14 cellular contexts compared by ENCODE assay signal in genomic region chr3:107911337-107912000, GRCh38.
A peak's percentile ranks its signal among the peaks of the same experiment; 100 is the strongest.
DNase-seq lines count a peak whose midpoint lies in the region; ATAC-seq and TF ChIP-seq lines count a peak whose summit lies in the region.
"Had no signal": no experiment of that assay in that cellular context is flagged by ENCODE, and none has a peak within 500 bp of the region (broad histone marks: within the 10 kb centered on the region; RNA-seq: fewer than 3 reads in every experiment).

No MANE protein-coding gene starts in this region.

- ATAC-seq in HG03066 (IDR thresholded peaks at IDR 0.05; ENCODE audit: low read depth, unreplicated experiment), result peak; percentile 28
- peak; percentile 74 for ATAC-seq in stimulated activated effector memory CD8-positive, alpha-beta T cell treated with anti-CD3 and anti-CD28 coated beads, Interleukin-12 subunit alpha, Interleukin-12 subunit beta, amount 100 ng/mL, for 72 hours

- H3K9me2 ChIP-seq in GM23248 (ENCODE audit: insufficient read depth), result no peaks in the 10 kb centered on the region

- H3K4me3 ChIP-seq in breast epithelium (no peak overlapping the region), GM23248 (no peak overlapping the region)

- CTCF ChIA-PET in MCF 10A (lab: Yijun Ruan, JAX), result interaction anchor here (0.6 to 2.2 kb wide), 13 partner anchors 12 to 1251 kb away, joined by 3 to 8 read pairs (median 3); no protein-coding TSS in a partner anchor

- BruUV-seq in MCF 10A (replicated peaks; lab: Mats Ljungman, UMichigan), result no TSS peak

- no peaks in the 10 kb centered on the region for H3K27me3 Mint-ChIP-seq in MCF 10A (ENCODE audit: insufficient read depth, unreplicated experiment)

- no peaks in the 10 kb centered on the region for H3K4me1 Mint-ChIP-seq in MCF 10A (ENCODE audit: insufficient read depth, unreplicated experiment)
- H3K4me1 Mint-ChIP-seq in stimulated activated effector memory CD8-positive, alpha-beta T cell treated with anti-CD3 and anti-CD28 coated beads, Interleukin-12 subunit alpha, Interleukin-12 subunit beta, amount 100 ng/mL, for 72 hours, result peaks cover 21% of the 10 kb centered on the region

- DNase-seq in MCF 10A (ENCODE audit: unreplicated experiment) (peak; percentile 61), breast epithelium (ENCODE audit: low spot score in 2 of 2) (no peak), SK-N-DZ (ENCODE audit: low spot score) (peak; percentile 8), GM23248 (no peak), amygdala (lab: John Stamatoyannopoulos, UW) (no peak)
- no peak for DNase-seq in stimulated activated effector memory CD8-positive, alpha-beta T cell treated with anti-CD3 and anti-CD28 coated beads, Interleukin-12 subunit alpha, Interleukin-12 subunit beta, amount 100 ng/mL, for 72 hours (ENCODE audit: low spot score in 2 of 2)
- DNase-seq in activated CD4-positive, CD25-positive, alpha-beta regulatory T cell treated with anti-CD3 and anti-CD28 coated beads, Interleukin-2, amount 50 U/mL, for 72 hours, result no peak
- DNase-seq: activated naive CD4-positive, alpha-beta T cell treated with anti-CD3 and anti-CD28 coated beads, Interleukin-2, amount 10 ng/mL, durations not matched to agents 7 days and 5 days; brain microvascular endothelial cell; DMS79 treated with DMSO at 0.1 percent for 48 hours had no signal

- no peaks in the 10 kb centered on the region for H3K27me3 ChIP-seq in breast epithelium
- H3K27me3 ChIP-seq in GM23248 (replicated peaks; ENCODE audit: insufficient read depth), result no peaks in the 10 kb centered on the region
- H3K27me3 ChIP-seq: brain microvascular endothelial cell had no signal

- no peaks in the 10 kb centered on the region for H4K20me1 ChIP-seq in GM23248 (ENCODE audit: insufficient read depth)

- H3F3A ChIP-seq in GM23248 (ENCODE audit: insufficient read depth), result peaks cover 5% of the 10 kb centered on the region; the same call in 1 of the 2 replicates

- no peak for TF ChIP-seq CTCF in MCF 10A (IDR thresholded peaks at IDR 0.05; ENCODE audit: unreplicated experiment)
- TF ChIP-seq CTCF in breast epithelium (IDR thresholded peaks at IDR 0.05), result no peak

- WGBS in GM23248 (ENCODE audit: low coverage in 1 of 2, low lambda C conversion rate in 2 of 2, missing lambda C conversion rate in 2 of 2), 2 experiments, result 37 to 44% methylated on average over 3 of the region's 3 CpGs

- H2AFZ ChIP-seq in GM23248, result no peak overlapping the region

- intact Hi-C loops in MCF 10A (cut with micrococcal nuclease), result no loop called here
- intact Hi-C loops in breast epithelium (cut with DNase I; ENCODE audit: low total_unique reads), result no loop called here

- no peaks in the 10 kb centered on the region for H3K36me3 ChIP-seq in breast epithelium
- H3K36me3 ChIP-seq in GM23248 (ENCODE audit: low read depth), result no peaks in the 10 kb centered on the region
- H3K36me3 ChIP-seq: brain microvascular endothelial cell had no signal

- H3K36me3 Mint-ChIP-seq in MCF 10A (ENCODE audit: insufficient read depth, unreplicated experiment), result no peaks in the 10 kb centered on the region
- H3K36me3 Mint-ChIP-seq in stimulated activated effector memory CD8-positive, alpha-beta T cell treated with anti-CD3 and anti-CD28 coated beads, Interleukin-12 subunit alpha, Interleukin-12 subunit beta, amount 100 ng/mL, for 72 hours, result no peaks in the 10 kb centered on the region
- H3K36me3 Mint-ChIP-seq: activated naive CD4-positive, alpha-beta T cell treated with anti-CD3 and anti-CD28 coated beads, Interleukin-2, amount 10 ng/mL, durations not matched to agents 7 days and 5 days; CD4-positive, CD25-positive, alpha-beta regulatory T cell; memory B cell had no signal

- H3K9me3 ChIP-seq in breast epithelium (no peaks in the 10 kb centered on the region), GM23248 (ENCODE audit: low read depth) (no peaks in the 10 kb centered on the region)

- H3K4me3 Mint-ChIP-seq in MCF 10A (ENCODE audit: unreplicated experiment), result no peak overlapping the region
- no peak overlapping the region for H3K4me3 Mint-ChIP-seq in stimulated activated effector memory CD8-positive, alpha-beta T cell treated with anti-CD3 and anti-CD28 coated beads, Interleukin-12 subunit alpha, Interleukin-12 subunit beta, amount 100 ng/mL, for 72 hours
- H3K4me3 Mint-ChIP-seq: activated naive CD4-positive, alpha-beta T cell treated with anti-CD3 and anti-CD28 coated beads, Interleukin-2, amount 10 ng/mL, durations not matched to agents 7 days and 5 days; CD4-positive, CD25-positive, alpha-beta regulatory T cell; memory B cell had no signal

- no peaks in the 10 kb centered on the region for H3K79me2 ChIP-seq in GM23248 (ENCODE audit: insufficient read depth)

- TF ChIP-seq POLR2A in breast epithelium (IDR thresholded peaks at IDR 0.05), result no peak

- no peak overlapping the region for H3K27ac ChIP-seq in breast epithelium
- H3K27ac ChIP-seq in GM23248, result no peak overlapping the region
- H3K27ac ChIP-seq: brain microvascular endothelial cell, VCaP had no signal

- H3K4me2 ChIP-seq in GM23248 (ENCODE audit: unreplicated experiment), result no peak overlapping the region

- in situ Hi-C loops in GM23248 (cut with MboI), result no loop called here

- no peaks in the 10 kb centered on the region for H3K9me3 Mint-ChIP-seq in MCF 10A (ENCODE audit: unreplicated experiment)
- no peaks in the 10 kb centered on the region for H3K9me3 Mint-ChIP-seq in stimulated activated effector memory CD8-positive, alpha-beta T cell treated with anti-CD3 and anti-CD28 coated beads, Interleukin-12 subunit alpha, Interleukin-12 subunit beta, amount 100 ng/mL, for 72 hours
- H3K9me3 Mint-ChIP-seq: activated naive CD4-positive, alpha-beta T cell treated with anti-CD3 and anti-CD28 coated beads, Interleukin-2, amount 10 ng/mL, durations not matched to agents 7 days and 5 days; CD4-positive, CD25-positive, alpha-beta regulatory T cell; memory B cell had no signal

- POLR2A ChIA-PET in MCF 10A (lab: Yijun Ruan, JAX), result interaction anchor here (1.0 kb wide), 1 partner anchor 32 kb away, joined by 3 read pairs; no protein-coding TSS in a partner anchor

- no peak overlapping the region for H3K27ac Mint-ChIP-seq in MCF 10A (ENCODE audit: low read depth, unreplicated experiment)
- no peak overlapping the region for H3K27ac Mint-ChIP-seq in stimulated activated effector memory CD8-positive, alpha-beta T cell treated with anti-CD3 and anti-CD28 coated beads, Interleukin-12 subunit alpha, Interleukin-12 subunit beta, amount 100 ng/mL, for 72 hours
- H3K27ac Mint-ChIP-seq: activated naive CD4-positive, alpha-beta T cell treated with anti-CD3 and anti-CD28 coated beads, Interleukin-2, amount 10 ng/mL, durations not matched to agents 7 days and 5 days; memory B cell had no signal

- no peak overlapping the region for H3K9ac ChIP-seq in GM23248

- H3K4me1 ChIP-seq in breast epithelium, result no peaks in the 10 kb centered on the region
- H3K4me1 ChIP-seq in GM23248 (ENCODE audit: insufficient read depth), result no peaks in the 10 kb centered on the region

Comparison
In these comparisons a context has a peak if more than half of its experiments do, and no peak if none do; other contexts are left out.
1. DNase-seq: peak in MCF 10A (single experiment) and SK-N-DZ (single experiment); none in breast epithelium (0 of 2), stimulated activated effector memory CD8-positive, alpha-beta T cell treated with anti-CD3 and anti-CD28 coated beads, Interleukin-12 subunit alpha, Interleukin-12 subunit beta, amount 100 ng/mL, for 72 hours (0 of 2), GM23248 (single experiment), activated CD4-positive, CD25-positive, alpha-beta regulatory T cell treated with anti-CD3 and anti-CD28 coated beads, Interleukin-2, amount 50 U/mL, for 72 hours (single experiment) and amygdala (0 of 56).